13 cellular contexts compared by ENCODE assay signal in genomic region chr6:136959471-136959891, GRCh38. TPM values are rescaled to one million over a fixed set of nuclear protein-coding genes. Genes with fewer than 3 reads are reported as not detected.
DNase-seq lines count a peak whose midpoint lies in the region; ATAC-seq, FAIRE-seq and TF ChIP-seq lines count a peak whose summit lies in the region.
"Had no signal": no experiment of that assay in that cellular context is flagged by ENCODE, and none has a peak within 500 bp of the region (broad histone marks: within the 10 kb centered on the region; RNA-seq: fewer than 3 reads in every experiment).

No MANE protein-coding gene starts in this region.

- peak overlapping the region; percentile 76 for H3K14ac ChIP-seq in neuronal stem cell (ENCODE audit: low read length)

- peaks cover 9% of the 10 kb centered on the region for H3K27me3 Mint-ChIP-seq in GM23338 (ENCODE audit: insufficient read depth, low read depth, poor library complexity)

- H3K27ac ChIP-seq in GM23338 (ENCODE audit: low read depth) (no peak overlapping the region; the same call in 1 of the 2 replicates), K562 (ENCODE audit: extremely low read depth, low read depth, low read length) (no peak overlapping the region), neuronal stem cell (replicated peaks; ENCODE audit: low read length) (no peak overlapping the region)
- H3K27ac ChIP-seq: VCaP had no signal

- H3K23ac ChIP-seq in neuronal stem cell (ENCODE audit: low read depth, low read length, poor library complexity) = no peak overlapping the region

- WGBS in K562 (ENCODE audit: insufficient coverage, low coverage, missing lambda C conversion rate) = 2% methylated on average over 14 of the region's 14 CpGs
- no CpG with 5 or more reads among the region's 14 CpGs for WGBS in neuronal stem cell (ENCODE audit: extremely low coverage in 2 of 2, insufficient read length in 2 of 2, insufficient replicate concordance in 1 of 2), 2 donors

- H2AFZ ChIP-seq in GM23338 = no peak overlapping the region
- peak overlapping the region; percentile 47; the same call in 1 of the 2 replicates for H2AFZ ChIP-seq in K562 (ENCODE audit: low read depth, low read length)
- H2AFZ ChIP-seq in neuronal stem cell (ENCODE audit: low read length) = peak overlapping the region; percentile 3

- H3K36me3 Mint-ChIP-seq in GM23338 (ENCODE audit: low read depth) = no peaks in the 10 kb centered on the region

- H3K9me2 ChIP-seq in GM23338 (ENCODE audit: insufficient read depth) = no peaks in the 10 kb centered on the region

- CTCF ChIA-PET in K562 (lab: Yijun Ruan, JAX; ENCODE audit: low intra/inter-chr PET ratio) = no interaction called here

- intact Hi-C loops in K562 (cut with micrococcal nuclease) = no loop called here

- TF ChIP-seq CTCF in GM23338 (conservative IDR thresholded peaks at IDR 0.05; ENCODE audit: low read depth in 2 of 2) (peak in 1 of 2 experiments; percentile 30; a peak in 1 of 4 replicates), K562 (IDR thresholded peaks at IDR 0.05 in 2 of 3, conservative IDR thresholded peaks at IDR 0.05 in 1 of 3; ENCODE audit: insufficient read depth in 2 of 3, low read depth in 1 of 3, low read length in 3 of 3) (no peak)

- BruUV-seq in K562 (replicated peaks; lab: Mats Ljungman, UMichigan) = no TSS peak

- H2AK5ac ChIP-seq in neuronal stem cell (ENCODE audit: low read depth, low read length) = peak overlapping the region; percentile 83

- no peaks in the 10 kb centered on the region for H3F3A ChIP-seq in GM23338 (replicated peaks; ENCODE audit: low read depth)

- H3K18ac ChIP-seq in neuronal stem cell (ENCODE audit: low read length) = peak overlapping the region; percentile 75

- TF ChIP-seq POLR2A in K562 (conservative IDR thresholded peaks at IDR 0.05) = no peak

- no peak for TF ChIP-seq EP300 in K562 (IDR thresholded peaks at IDR 0.05; ENCODE audit: low read length)

- H3K79me2 ChIP-seq in GM23338 (replicated peaks; ENCODE audit: insufficient read depth) (no peaks in the 10 kb centered on the region), K562 (ENCODE audit: control insufficient read depth, insufficient read depth, low read length) (no peaks in the 10 kb centered on the region)

- peaks cover 55% of the 10 kb centered on the region for H3K4me1 ChIP-seq in GM23338 (ENCODE audit: insufficient read depth)
- peaks cover 4 to 5% of the 10 kb centered on the region in 2 experiments; a peak in 3 of 5 replicates for H3K4me1 ChIP-seq in K562 (replicated peaks in 1 of 2; ENCODE audit: control insufficient read depth in 2 of 2, insufficient read depth in 2 of 2, low read length in 2 of 2)
- peaks cover 2 to 3% of the 10 kb centered on the region in 2 donors for H3K4me1 ChIP-seq in neuronal stem cell (ENCODE audit: control insufficient read depth in 2 of 2, insufficient read depth in 1 of 2, low read depth in 1 of 2, low read length in 2 of 2)

- in situ Hi-C loops in K562 (cut with MboI) = no loop called here

- peaks cover 56% of the 10 kb centered on the region for H3K4me1 Mint-ChIP-seq in GM23338

- no peaks in the 10 kb centered on the region for H3K9me3 Mint-ChIP-seq in GM23338

- H3K79me1 ChIP-seq in neuronal stem cell (ENCODE audit: low read depth, low read length) = no peaks in the 10 kb centered on the region

- no peak overlapping the region for H2BK120ac ChIP-seq in neuronal stem cell (ENCODE audit: low read depth, low read length)

- no peak for TF ChIP-seq RAD21 in K562 (CRISPR knock-in tag; conservative IDR thresholded peaks at IDR 0.05 in 1 of 2, IDR thresholded peaks at IDR 0.05 in 1 of 2)

- DNase-seq in GM23338 (ENCODE audit: low spot score) = peak; percentile 68
- DNase-seq in NCI-H2081 (lab: John Stamatoyannopoulos, UW) = peak; percentile 78 to 96
- DNase-seq in K562 (ENCODE audit: extremely low read depth in 1 of 4, low spot score in 3 of 4) = peak in 1 of 4 experiments; percentile 23
- no peak for DNase-seq in neuronal stem cell (ENCODE audit: low spot score)
- DNase-seq in AG08396 (ENCODE audit: low spot score) = no peak
- no peak for DNase-seq in hippocampal formation (lab: John Stamatoyannopoulos, UW)
- DNase-seq: activated T-cell treated with anti-CD3 and anti-CD28 coated beads for 4 hours, anterior cingulate cortex had no signal

- H3K27me3 ChIP-seq in GM23338 (ENCODE audit: insufficient read depth) (no peaks in the 10 kb centered on the region), K562 (ENCODE audit: control insufficient read depth in 2 of 2, insufficient read depth in 2 of 2, low read length in 2 of 2) (peaks cover 3 to 14% of the 10 kb centered on the region in 2 experiments), neuronal stem cell (ENCODE audit: control insufficient read depth in 3 of 3, insufficient read depth in 3 of 3, low read depth in 1 of 3, low read length in 3 of 3) (no peaks in the 10 kb centered on the region)

- H3K9me3 ChIP-seq in K562 (replicated peaks; ENCODE audit: control insufficient read depth, insufficient read depth, low read depth, low read length) = no peaks in the 10 kb centered on the region
- no peaks in the 10 kb centered on the region for H3K9me3 ChIP-seq in neuronal stem cell (replicated peaks in 1 of 2; ENCODE audit: control insufficient read depth in 2 of 2, insufficient read depth in 1 of 2, low read depth in 1 of 2, low read length in 2 of 2)

- peak overlapping the region; percentile 98 for H4K8ac ChIP-seq in neuronal stem cell (ENCODE audit: low read depth, low read length)

- H3K4me3 ChIP-seq in GM23338 = no peak overlapping the region
- H3K4me3 ChIP-seq in K562 = no peak overlapping the region
- H3K4me3 ChIP-seq in neuronal stem cell (ENCODE audit: low read length in 2 of 2) = no peak overlapping the region

- peak overlapping the region; percentile 67 for H2BK15ac ChIP-seq in neuronal stem cell (ENCODE audit: low read length)

- no peak overlapping the region for H3K27ac Mint-ChIP-seq in GM23338

- H3K4me2 ChIP-seq in GM23338 = 0 out of 2 replicates have a peak overlapping the region, but pooled peaks have one; percentile 22
- peak overlapping the region; percentile 28; the same call in 1 of the 2 replicates for H3K4me2 ChIP-seq in K562 (ENCODE audit: insufficient read depth, low read length)
- H3K4me2 ChIP-seq in neuronal stem cell (ENCODE audit: insufficient read depth, low read length, poor library complexity, severe bottlenecking) = no peak overlapping the region

- no peaks in the 10 kb centered on the region for H4K20me1 ChIP-seq in GM23338 (replicated peaks; ENCODE audit: insufficient read depth)
- H4K20me1 ChIP-seq in K562 (replicated peaks; ENCODE audit: control insufficient read depth, insufficient read depth, low read length) = peaks cover 3% of the 10 kb centered on the region; the same call in 1 of the 2 replicates

- peak; percentile 58 for ATAC-seq in GM23338
- peak; percentile 78 for ATAC-seq in K562
- no peak for ATAC-seq in GM19395 (IDR thresholded peaks at IDR 0.05; ENCODE audit: unreplicated experiment)
- no peak for ATAC-seq in HG02981 (IDR thresholded peaks at IDR 0.05; ENCODE audit: unreplicated experiment)

- H3K9me1 ChIP-seq in K562 (ENCODE audit: control insufficient read depth, insufficient read depth, low read length) = no peaks in the 10 kb centered on the region

- no peak for FAIRE-seq in K562 (lab: Jason Lieb, UNC)
- FAIRE-seq: endometrium, GM12892 had no signal

- H4K91ac ChIP-seq in neuronal stem cell (ENCODE audit: low read depth, low read length, poor library complexity) = no peak overlapping the region

- H3K9ac ChIP-seq in K562 (ENCODE audit: insufficient read depth in 1 of 2, low read depth in 2 of 2, low read length in 2 of 2) (peak overlapping the region in 1 of 2 experiments; percentile 72; a peak in 2 of 4 replicates), neuronal stem cell (ENCODE audit: low read depth, low read length, poor library complexity) (no peak overlapping the region)

- H3K4me3 Mint-ChIP-seq in GM23338 = no peak overlapping the region

- H3K36me3 ChIP-seq in GM23338 (ENCODE audit: insufficient read depth) = no peaks in the 10 kb centered on the region
- H3K36me3 ChIP-seq in K562 (ENCODE audit: control insufficient read depth, insufficient read depth, low read length) = no peaks in the 10 kb centered on the region
- no peaks in the 10 kb centered on the region for H3K36me3 ChIP-seq in neuronal stem cell (replicated peaks in 1 of 2; ENCODE audit: control insufficient read depth in 2 of 2, insufficient read depth in 2 of 2, low read length in 2 of 2)

- H2BK5ac ChIP-seq in neuronal stem cell (ENCODE audit: low read length) = no peak overlapping the region

- POLR2A ChIA-PET in K562 (lab: Yijun Ruan, JAX) = interaction anchor here (0.6 to 1.4 kb wide), 7 partner anchors 9 to 372 kb away, joined by 3 to 4 read pairs (median 3); no protein-coding TSS in a partner anchor

- H2BK12ac ChIP-seq in neuronal stem cell (ENCODE audit: low read length) = no peak overlapping the region

- no peak overlapping the region for H3K4ac ChIP-seq in neuronal stem cell (ENCODE audit: low read length)

TF ChIP-seq in K562, 482 proteins besides CTCF, POLR2A, EP300 and RAD21 (continues in another document):
- TF ChIP-seq ZBTB17 (CRISPR knock-in tag; IDR thresholded peaks at IDR 0.05) = peak; percentile 38; the same call in 1 of the 2 replicates
- TF ChIP-seq TOE1 (IDR thresholded peaks at IDR 0.05; ENCODE audit: borderline replicate concordance) = no peak
- 0 out of 2 replicates have a peak, but pooled peaks have one; percentile 45 for TF ChIP-seq TOE1 (CRISPR knock-in tag; IDR thresholded peaks at IDR 0.05; ENCODE audit: borderline replicate concordance, low read depth)
- no peak for TF ChIP-seq ZC3H8 (IDR thresholded peaks at IDR 0.05)

RNA-seq across cellular contexts. Expression of gene SLC35D3, which starts 37.4 kb away (rescaled TPM):
- total RNA-seq in GM23338 (2014; rRNA removed; shearing (Covaris generic)) = 0.59 and 1.5 TPM in 2 replicates
- polyA plus RNA-seq in GM23338 (2016; fragmentation: Nextera tagmentation; extraction: Ambion mirVana) = 1.0 and 1.6 TPM in 2 replicates
- total RNA-seq in K562 (2011; cell fraction: chromatin; rRNA removed; ENCODE audit: low replicate concordance) = not detected in 2 replicates
- not detected in 2 replicates for total RNA-seq in K562 (2011; cell fraction: nucleolus; rRNA removed)
- not detected in 2 replicates for total RNA-seq in K562 (2011; cell fraction: nucleoplasm; rRNA removed)
- total RNA-seq in K562 (2014; rRNA removed) = not detected in 2 replicates
- total RNA-seq in K562 (2014; rRNA removed; fragmentation: Illumina TruSeq; extraction: Trizol) = not detected in 2 replicates
- not detected in 2 replicates for total RNA-seq in K562 (2015; rRNA removed; fragmentation: Illumina TruSeq; extraction: Trizol)
- not detected in 2 replicates for total RNA-seq in K562 (2021)
- not detected in 2 replicates for polyA plus RNA-seq in K562 (2011; rRNA removed)
- not detected in 2 replicates for polyA plus RNA-seq in K562 (2011; cell fraction: cytosol; rRNA removed)
- not detected in 2 replicates for polyA plus RNA-seq in K562 (2011; cell fraction: nucleus; rRNA removed)
- polyA plus RNA-seq in K562 (2012) = 0.06 TPM in 1 of 2 replicates, not detected in the other
- not detected in 2 replicates for polyA plus RNA-seq in K562 (2014; fragmentation: Illumina TruSeq; extraction: Trizol)
- not detected for polyA plus RNA-seq in K562 (2014; fragmentation: Nextera tagmentation; extraction: Ambion mirVana)
- not detected in 2 replicates for polyA plus RNA-seq in K562 (2014; rRNA removed)
- not detected in 2 replicates for polyA minus RNA-seq in K562 (2011; rRNA and poly(A)+ RNA removed)
- polyA minus RNA-seq in K562 (2011; cell fraction: cytosol; rRNA and poly(A)+ RNA removed) = not detected in 2 replicates
- polyA minus RNA-seq in K562 (2011; cell fraction: nucleus; rRNA and poly(A)+ RNA removed) = not detected in 2 replicates
- polyA plus RNA-seq in neuronal stem cell (2013, experiment 1 of 2) = 0.03 TPM
- 0.01 TPM for polyA plus RNA-seq in neuronal stem cell (2013, experiment 2 of 2)

Comparison
In these comparisons a context has a peak if more than half of its experiments do, and no peak if none do; other contexts are left out.
1. ATAC-seq: peak in GM23338 (single experiment) and K562 (single experiment); none in GM19395 (single experiment) and HG02981 (single experiment).
2. DNase-seq: peak in GM23338 (single experiment) and NCI-H2081 (2 of 2); none in neuronal stem cell (single experiment), AG08396 (single experiment) and hippocampal formation (0 of 2).